Comparison of ENCODE assay signal across 1 cellular context in genomic region chr3:98519351-98519750, GRCh38.
TF ChIP-seq lines count a peak whose summit lies in the region.

No MANE protein-coding gene starts in this region.

TF ChIP-seq in SK-N-SH, 30 proteins besides CTCF, POLR2A, EP300 and RAD21 (continued from another document):
- TF ChIP-seq, protein P1, sequence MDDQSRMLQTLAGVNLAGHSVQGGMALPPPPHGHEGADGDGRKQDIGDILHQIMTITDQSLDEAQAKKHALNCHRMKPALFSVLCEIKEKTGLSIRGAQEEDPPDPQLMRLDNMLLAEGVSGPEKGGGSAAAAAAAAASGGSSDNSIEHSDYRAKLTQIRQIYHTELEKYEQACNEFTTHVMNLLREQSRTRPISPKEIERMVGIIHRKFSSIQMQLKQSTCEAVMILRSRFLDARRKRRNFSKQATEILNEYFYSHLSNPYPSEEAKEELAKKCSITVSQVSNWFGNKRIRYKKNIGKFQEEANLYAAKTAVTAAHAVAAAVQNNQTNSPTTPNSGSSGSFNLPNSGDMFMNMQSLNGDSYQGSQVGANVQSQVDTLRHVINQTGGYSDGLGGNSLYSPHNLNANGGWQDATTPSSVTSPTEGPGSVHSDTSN (IDR thresholded peaks at IDR 0.05): no peak
- no peak for TF ChIP-seq NFIC (IDR thresholded peaks at IDR 0.05; ENCODE audit: borderline replicate concordance)
- no peak for TF ChIP-seq GATA2 (CRISPR knock-in tag; IDR thresholded peaks at IDR 0.05)
- no peak for TF ChIP-seq POLR2AphosphoS5 (IDR thresholded peaks at IDR 0.05; ENCODE audit: low read depth, low read length)
- TF ChIP-seq MXI1 (IDR thresholded peaks at IDR 0.05; ENCODE audit: low read depth, low read length): no peak
- TF ChIP-seq RCOR1 (IDR thresholded peaks at IDR 0.05; ENCODE audit: low read length): no peak
- no peak for TF ChIP-seq TCF12 (IDR thresholded peaks at IDR 0.05)
- TF ChIP-seq, protein P2, sequence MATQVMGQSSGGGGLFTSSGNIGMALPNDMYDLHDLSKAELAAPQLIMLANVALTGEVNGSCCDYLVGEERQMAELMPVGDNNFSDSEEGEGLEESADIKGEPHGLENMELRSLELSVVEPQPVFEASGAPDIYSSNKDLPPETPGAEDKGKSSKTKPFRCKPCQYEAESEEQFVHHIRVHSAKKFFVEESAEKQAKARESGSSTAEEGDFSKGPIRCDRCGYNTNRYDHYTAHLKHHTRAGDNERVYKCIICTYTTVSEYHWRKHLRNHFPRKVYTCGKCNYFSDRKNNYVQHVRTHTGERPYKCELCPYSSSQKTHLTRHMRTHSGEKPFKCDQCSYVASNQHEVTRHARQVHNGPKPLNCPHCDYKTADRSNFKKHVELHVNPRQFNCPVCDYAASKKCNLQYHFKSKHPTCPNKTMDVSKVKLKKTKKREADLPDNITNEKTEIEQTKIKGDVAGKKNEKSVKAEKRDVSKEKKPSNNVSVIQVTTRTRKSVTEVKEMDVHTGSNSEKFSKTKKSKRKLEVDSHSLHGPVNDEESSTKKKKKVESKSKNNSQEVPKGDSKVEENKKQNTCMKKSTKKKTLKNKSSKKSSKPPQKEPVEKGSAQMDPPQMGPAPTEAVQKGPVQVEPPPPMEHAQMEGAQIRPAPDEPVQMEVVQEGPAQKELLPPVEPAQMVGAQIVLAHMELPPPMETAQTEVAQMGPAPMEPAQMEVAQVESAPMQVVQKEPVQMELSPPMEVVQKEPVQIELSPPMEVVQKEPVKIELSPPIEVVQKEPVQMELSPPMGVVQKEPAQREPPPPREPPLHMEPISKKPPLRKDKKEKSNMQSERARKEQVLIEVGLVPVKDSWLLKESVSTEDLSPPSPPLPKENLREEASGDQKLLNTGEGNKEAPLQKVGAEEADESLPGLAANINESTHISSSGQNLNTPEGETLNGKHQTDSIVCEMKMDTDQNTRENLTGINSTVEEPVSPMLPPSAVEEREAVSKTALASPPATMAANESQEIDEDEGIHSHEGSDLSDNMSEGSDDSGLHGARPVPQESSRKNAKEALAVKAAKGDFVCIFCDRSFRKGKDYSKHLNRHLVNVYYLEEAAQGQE (IDR thresholded peaks at IDR 0.05; ENCODE audit: low read depth, low read length): no peak
- no peak for TF ChIP-seq GABPA (IDR thresholded peaks at IDR 0.05; ENCODE audit: low read depth)
- TF ChIP-seq MAX (IDR thresholded peaks at IDR 0.05; ENCODE audit: low read depth): no peak
- no peak for TF ChIP-seq FOXJ3 (CRISPR knock-in tag; IDR thresholded peaks at IDR 0.05)
